ENCODE assay signal across 13 cellular contexts in genomic region chr9:138053321-138053868, GRCh38.
DNase-seq lines count a peak whose midpoint lies in the region; ATAC-seq and TF ChIP-seq lines count a peak whose summit lies in the region.
"Had no signal": no experiment of that assay in that cellular context is flagged by ENCODE, and none has a peak within 500 bp of the region (broad histone marks: within the 10 kb centered on the region; RNA-seq: fewer than 3 reads in every experiment).

No MANE protein-coding gene starts in this region.

- no peak overlapping the region for H4K91ac ChIP-seq in H9 (ENCODE audit: insufficient read length, low read depth, low read length)

- H3T11ph ChIP-seq in H9 (ENCODE audit: low read length) = no peak overlapping the region

- no peak overlapping the region for H3K4ac ChIP-seq in H9 (ENCODE audit: low read depth, low read length)

- H3K27me3 ChIP-seq in H9 (ENCODE audit: insufficient read depth, low read length) = no peaks in the 10 kb centered on the region

- no peak overlapping the region for H3K23ac ChIP-seq in H9 (ENCODE audit: insufficient read length, low read depth, low read length)

- no peak overlapping the region for H3K18ac ChIP-seq in H9 (ENCODE audit: insufficient read length, low read depth, low read length)

- H3K4me1 Mint-ChIP-seq in activated CD4-positive, alpha-beta T cell treated with anti-CD3 and anti-CD28 coated beads for 36 hours = no peaks in the 10 kb centered on the region
- no peaks in the 10 kb centered on the region for H3K4me1 Mint-ChIP-seq in activated CD4-positive, alpha-beta T cell treated with anti-CD3 and anti-CD28 coated beads, Interleukin-2, amount 10 ng/mL, durations not matched to agents 24 days and 14 days
- H3K4me1 Mint-ChIP-seq in H9 (peaks cover 4 to 13% of the 10 kb centered on the region in 2 experiments), osteocyte (ENCODE audit: unreplicated experiment) (no peaks in the 10 kb centered on the region)
- no peaks in the 10 kb centered on the region for H3K4me1 Mint-ChIP-seq in activated naive CD8-positive, alpha-beta T cell treated with anti-CD3 and anti-CD28 coated beads, Interleukin-2, amount 50 U/mL, for 24 hours

- no peak overlapping the region for H2AK5ac ChIP-seq in H9 (ENCODE audit: insufficient read length, low read length)

- no peak overlapping the region for H3K27ac ChIP-seq in H9 (ENCODE audit: insufficient read length, low read depth, low read length)
- H3K27ac ChIP-seq: skin epidermis had no signal

- TF ChIP-seq CTCF in H9 (conservative IDR thresholded peaks at IDR 0.05) (no peak), osteocyte (IDR thresholded peaks at IDR 0.05) (no peak)

- H4K8ac ChIP-seq in H9 (replicated peaks; ENCODE audit: insufficient read length, low read depth, low read length) = no peak overlapping the region

- no peak overlapping the region for H2AFZ ChIP-seq in H9 (ENCODE audit: low read length)

- H3K4me1 ChIP-seq in H9 (ENCODE audit: insufficient read depth, low read length) = no peaks in the 10 kb centered on the region
- H3K4me1 ChIP-seq: Caco-2 had no signal

- peak; percentile 41 for DNase-seq in activated CD4-positive, alpha-beta T cell treated with anti-CD3 and anti-CD28 coated beads for 36 hours
- DNase-seq in activated CD4-positive, alpha-beta T cell treated with anti-CD3 and anti-CD28 coated beads, Interleukin-2, amount 10 ng/mL, durations not matched to agents 24 days and 14 days = no peak
- DNase-seq in H9 (peak; percentile 67), osteocyte (ENCODE audit: extremely low spot score, unreplicated experiment) (peak; percentile 48), cerebellum (ENCODE audit: low spot score) (no peak), GDM1 (lab: John Stamatoyannopoulos, UW) (no peak), NCI-H187 (lab: John Stamatoyannopoulos, UW) (no peak)
- DNase-seq in activated naive CD8-positive, alpha-beta T cell treated with anti-CD3 and anti-CD28 coated beads, Interleukin-2, amount 50 U/mL, for 24 hours = peak; percentile 4
- DNase-seq: activated CD4-positive, CD25-positive, alpha-beta regulatory T cell; Caco-2; substantia nigra had no signal

- POLR2A ChIA-PET in activated CD4-positive, alpha-beta T cell treated with anti-CD3 and anti-CD28 coated beads for 36 hours (lab: Charles Lee) = no interaction called here

- no peak overlapping the region for H2BK12ac ChIP-seq in H9 (ENCODE audit: insufficient read length, low read depth, low read length)

- no peak overlapping the region for H3K4me3 Mint-ChIP-seq in activated CD4-positive, alpha-beta T cell treated with anti-CD3 and anti-CD28 coated beads for 36 hours
- no peak overlapping the region for H3K4me3 Mint-ChIP-seq in activated CD4-positive, alpha-beta T cell treated with anti-CD3 and anti-CD28 coated beads, Interleukin-2, amount 10 ng/mL, durations not matched to agents 24 days and 14 days
- H3K4me3 Mint-ChIP-seq in H9 = no peak overlapping the region
- no peak overlapping the region for H3K4me3 Mint-ChIP-seq in activated naive CD8-positive, alpha-beta T cell treated with anti-CD3 and anti-CD28 coated beads, Interleukin-2, amount 50 U/mL, for 24 hours
- no peak overlapping the region for H3K4me3 Mint-ChIP-seq in osteocyte (ENCODE audit: unreplicated experiment)

- H3K79me1 ChIP-seq in H9 (ENCODE audit: insufficient read depth, low read depth, low read length, poor library complexity, severe bottlenecking) = no peaks in the 10 kb centered on the region

- no peaks in the 10 kb centered on the region for H3K36me3 Mint-ChIP-seq in activated CD4-positive, alpha-beta T cell treated with anti-CD3 and anti-CD28 coated beads for 36 hours (ENCODE audit: low read depth)
- H3K36me3 Mint-ChIP-seq in activated CD4-positive, alpha-beta T cell treated with anti-CD3 and anti-CD28 coated beads, Interleukin-2, amount 10 ng/mL, durations not matched to agents 24 days and 14 days (ENCODE audit: low read depth) = no peaks in the 10 kb centered on the region
- H3K36me3 Mint-ChIP-seq in H9 (ENCODE audit: insufficient read depth in 1 of 3, low read depth in 3 of 3) (peaks cover 20 to 48% (median 22%) of the 10 kb centered on the region in 3 experiments), osteocyte (ENCODE audit: unreplicated experiment) (no peaks in the 10 kb centered on the region)
- no peaks in the 10 kb centered on the region for H3K36me3 Mint-ChIP-seq in activated naive CD8-positive, alpha-beta T cell treated with anti-CD3 and anti-CD28 coated beads, Interleukin-2, amount 50 U/mL, for 24 hours (ENCODE audit: low read depth)

- no peak overlapping the region for H2BK120ac ChIP-seq in H9 (ENCODE audit: low read depth, low read length, poor library complexity, severe bottlenecking)

- H2BK15ac ChIP-seq in H9 (ENCODE audit: low read depth, low read length) = no peak overlapping the region

- H3K56ac ChIP-seq in H9 (ENCODE audit: insufficient read length, low read depth, low read length) = no peak overlapping the region

- intact Hi-C loops in activated CD4-positive, alpha-beta T cell treated with anti-CD3 and anti-CD28 coated beads for 36 hours (cut with DNase I, micrococcal nuclease) = no loop called here
- intact Hi-C loops in activated CD4-positive, alpha-beta T cell treated with anti-CD3 and anti-CD28 coated beads, Interleukin-2, amount 10 ng/mL, durations not matched to agents 24 days and 14 days (cut with micrococcal nuclease) = no loop called here

- H2BK20ac ChIP-seq in H9 (ENCODE audit: low read depth, low read length, poor library complexity, severe bottlenecking) = no peak overlapping the region

- H3K14ac ChIP-seq in H9 (ENCODE audit: insufficient read depth, low read length) = no peak overlapping the region

- H3K9me3 Mint-ChIP-seq in activated CD4-positive, alpha-beta T cell treated with anti-CD3 and anti-CD28 coated beads for 36 hours (ENCODE audit: low read depth) = no peaks in the 10 kb centered on the region
- H3K9me3 Mint-ChIP-seq in activated CD4-positive, alpha-beta T cell treated with anti-CD3 and anti-CD28 coated beads, Interleukin-2, amount 10 ng/mL, durations not matched to agents 24 days and 14 days = no peaks in the 10 kb centered on the region
- H3K9me3 Mint-ChIP-seq in H9 (no peaks in the 10 kb centered on the region), osteocyte (ENCODE audit: unreplicated experiment) (no peaks in the 10 kb centered on the region)
- H3K9me3 Mint-ChIP-seq in activated naive CD8-positive, alpha-beta T cell treated with anti-CD3 and anti-CD28 coated beads, Interleukin-2, amount 50 U/mL, for 24 hours = no peaks in the 10 kb centered on the region
- H3K9me3 Mint-ChIP-seq: activated T-helper 2 cell treated with anti-CD3 and anti-CD28 coated beads, Interferon-gamma antibody, Interleukin-2, Interleukin-4, amounts not matched to agents 10 μg/mL and 5 μg/mL and 100 μg/mL, durations not matched to agents 14 hours and 24 hours and 36 hours had no signal

- H4K20me1 ChIP-seq in H9 (ENCODE audit: control insufficient read depth, insufficient read depth, insufficient read length) = no peaks in the 10 kb centered on the region

- peak; percentile 60 for ATAC-seq in activated CD4-positive, alpha-beta T cell treated with anti-CD3 and anti-CD28 coated beads for 36 hours
- no peak for ATAC-seq in activated naive CD8-positive, alpha-beta T cell treated with anti-CD3 and anti-CD28 coated beads, Interleukin-2, amount 50 U/mL, for 24 hours

- no peaks in the 10 kb centered on the region for H3K23me2 ChIP-seq in H9 (ENCODE audit: insufficient read length, low read depth, low read length, poor library complexity, severe bottlenecking)

- H3K79me2 ChIP-seq in H9 (ENCODE audit: insufficient read depth, low read length) = no peaks in the 10 kb centered on the region

- H3K9ac ChIP-seq in H9 (ENCODE audit: extremely low read depth, insufficient read length, low read length) = no peak overlapping the region

- WGBS in H9 (ENCODE audit: extremely low coverage, insufficient read length, low lambda C conversion rate) = no CpG with 5 or more reads among the region's 7 CpGs

- H4K5ac ChIP-seq in H9 (ENCODE audit: insufficient read length, low read depth, low read length) = no peak overlapping the region

- no peak overlapping the region for H3K4me2 ChIP-seq in H9 (ENCODE audit: insufficient read depth, insufficient read length, low read length)

- no peak overlapping the region for H3K27ac Mint-ChIP-seq in activated CD4-positive, alpha-beta T cell treated with anti-CD3 and anti-CD28 coated beads for 36 hours
- no peak overlapping the region for H3K27ac Mint-ChIP-seq in activated CD4-positive, alpha-beta T cell treated with anti-CD3 and anti-CD28 coated beads, Interleukin-2, amount 10 ng/mL, durations not matched to agents 24 days and 14 days
- H3K27ac Mint-ChIP-seq in H9 = no peak overlapping the region
- no peak overlapping the region for H3K27ac Mint-ChIP-seq in activated naive CD8-positive, alpha-beta T cell treated with anti-CD3 and anti-CD28 coated beads, Interleukin-2, amount 50 U/mL, for 24 hours
- H3K27ac Mint-ChIP-seq in osteocyte (ENCODE audit: unreplicated experiment) = no peak overlapping the region
- H3K27ac Mint-ChIP-seq: activated T-helper 2 cell treated with anti-CD3 and anti-CD28 coated beads, Interferon-gamma antibody, Interleukin-2, Interleukin-4, amounts not matched to agents 10 μg/mL and 5 μg/mL and 100 μg/mL, durations not matched to agents 14 hours and 24 hours and 36 hours had no signal

- CTCF ChIA-PET in activated CD4-positive, alpha-beta T cell treated with anti-CD3 and anti-CD28 coated beads for 36 hours (lab: Charles Lee) = no interaction called here

- no peaks in the 10 kb centered on the region for H3K9me3 ChIP-seq in H9 (ENCODE audit: control insufficient read depth, low read depth, low read length)
- H3K9me3 ChIP-seq: Caco-2 had no signal

- peaks cover 7% of the 10 kb centered on the region for H3K27me3 Mint-ChIP-seq in activated CD4-positive, alpha-beta T cell treated with anti-CD3 and anti-CD28 coated beads for 36 hours
- H3K27me3 Mint-ChIP-seq in activated CD4-positive, alpha-beta T cell treated with anti-CD3 and anti-CD28 coated beads, Interleukin-2, amount 10 ng/mL, durations not matched to agents 24 days and 14 days = peaks cover 3% of the 10 kb centered on the region
- no peaks in the 10 kb centered on the region for H3K27me3 Mint-ChIP-seq in H9 (ENCODE audit: low read depth)
- H3K27me3 Mint-ChIP-seq in activated naive CD8-positive, alpha-beta T cell treated with anti-CD3 and anti-CD28 coated beads, Interleukin-2, amount 50 U/mL, for 24 hours = peaks cover 5% of the 10 kb centered on the region
- H3K27me3 Mint-ChIP-seq in osteocyte (ENCODE audit: unreplicated experiment) = no peaks in the 10 kb centered on the region

- H2BK5ac ChIP-seq in H9 (ENCODE audit: insufficient read length, low read length) = no peak overlapping the region

Comparison
In these comparisons a context has a peak if more than half of its experiments do, and no peak if none do; other contexts are left out.
1. DNase-seq: peak in activated CD4-positive, alpha-beta T cell treated with anti-CD3 and anti-CD28 coated beads for 36 hours (single experiment), H9 (single experiment), activated naive CD8-positive, alpha-beta T cell treated with anti-CD3 and anti-CD28 coated beads, Interleukin-2, amount 50 U/mL, for 24 hours (single experiment) and osteocyte (single experiment); none in activated CD4-positive, alpha-beta T cell treated with anti-CD3 and anti-CD28 coated beads, Interleukin-2, amount 10 ng/mL, durations not matched to agents 24 days and 14 days (single experiment), cerebellum (single experiment), GDM1 (single experiment) and NCI-H187 (0 of 2).